10 cellular contexts compared by ENCODE assay signal in genomic region chrX:46325312-46325877, GRCh38.
DNase-seq lines count a peak whose midpoint lies in the region; ATAC-seq, FAIRE-seq and TF ChIP-seq lines count a peak whose summit lies in the region.
"Had no signal": no experiment of that assay in that cellular context is flagged by ENCODE, and none has a peak within 500 bp of the region (broad histone marks: within the 10 kb centered on the region; RNA-seq: fewer than 3 reads in every experiment).

No MANE protein-coding gene starts in this region.

- TF ChIP-seq CTCF in left ventricle myocardium inferior (IDR thresholded peaks at IDR 0.05; ENCODE audit: borderline replicate concordance) (no peak), GM13976 (IDR thresholded peaks at IDR 0.05; ENCODE audit: borderline replicate concordance, control extremely low read depth, extremely low read depth, insufficient read depth, missing control alignments) (no peak)

- H3K4me3 ChIP-seq in left ventricle myocardium inferior, result peak overlapping the region; percentile 58
- H3K4me3 ChIP-seq: K562 had no signal

- peak overlapping the region; percentile 78 for H3K27ac ChIP-seq in left ventricle myocardium inferior (replicated peaks)

- FAIRE-seq in HTR-8/SVneo (lab: Jason Lieb, UNC), result no peak
- FAIRE-seq: K562 had no signal

- ATAC-seq in HG02623 (IDR thresholded peaks at IDR 0.05; ENCODE audit: unreplicated experiment), result no peak
- ATAC-seq: K562; naive thymus-derived CD4-positive, alpha-beta T cell had no signal

- no peaks in the 10 kb centered on the region for H3K36me3 ChIP-seq in left ventricle myocardium inferior

- peak; percentile 58 for DNase-seq in HTR-8/SVneo (ENCODE audit: insufficient read length, low spot score)
- peak; percentile 49 for DNase-seq in activated CD8-positive, alpha-beta memory T cell treated with anti-CD3 and anti-CD28 coated beads, Interleukin-2, amount 50 U/mL, for 4 hours
- no peak for DNase-seq in left ventricle myocardium inferior
- DNase-seq in stimulated activated CD8-positive, alpha-beta memory T cell treated with anti-CD3 and anti-CD28 coated beads, Interleukin-12 subunit alpha, Interleukin-12 subunit beta, amount 100 ng/mL, for 4 hours (ENCODE audit: low read depth), result peak; percentile 23
- no peak for DNase-seq in NCI-H526 treated with DMSO at 0.1 percent for 48 hours (lab: John Stamatoyannopoulos, UW)
- no peak for DNase-seq in NCI-H2081 treated with DMSO at 0.1 percent for 48 hours (lab: John Stamatoyannopoulos, UW)
- no peak for DNase-seq in GM13976 (ENCODE audit: low spot score)

- intact Hi-C loops in left ventricle myocardium inferior (cut with micrococcal nuclease), result no loop called here

- in situ Hi-C loops in GM13976 (cut with MboI; ENCODE audit: low sequenced_read_pairs, unreplicated experiment), result no loop called here

- H3K9me3 ChIP-seq in left ventricle myocardium inferior (replicated peaks), result no peaks in the 10 kb centered on the region

- no peaks in the 10 kb centered on the region for H3K27me3 ChIP-seq in left ventricle myocardium inferior (ENCODE audit: low read depth)

- H3K4me1 ChIP-seq in left ventricle myocardium inferior, result no peaks in the 10 kb centered on the region

Comparison
In these comparisons a context has a peak if more than half of its experiments do, and no peak if none do; other contexts are left out.
1. DNase-seq: peak in HTR-8/SVneo (single experiment), activated CD8-positive, alpha-beta memory T cell treated with anti-CD3 and anti-CD28 coated beads, Interleukin-2, amount 50 U/mL, for 4 hours (single experiment) and stimulated activated CD8-positive, alpha-beta memory T cell treated with anti-CD3 and anti-CD28 coated beads, Interleukin-12 subunit alpha, Interleukin-12 subunit beta, amount 100 ng/mL, for 4 hours (single experiment); none in left ventricle myocardium inferior (single experiment), NCI-H526 treated with DMSO at 0.1 percent for 48 hours (single experiment), NCI-H2081 treated with DMSO at 0.1 percent for 48 hours (single experiment) and GM13976 (single experiment).